1 cellular context compared by ENCODE assay signal in genomic region chr19:51036519-51036918, GRCh38.
A peak's percentile ranks its signal among the peaks of the same experiment; 100 is the strongest.
TF ChIP-seq lines count a peak whose summit lies in the region.

No MANE protein-coding gene starts in this region.

TF ChIP-seq in HepG2, 621 proteins besides CTCF, POLR2A, EP300 and RAD21:
- TF ChIP-seq, protein P1, sequence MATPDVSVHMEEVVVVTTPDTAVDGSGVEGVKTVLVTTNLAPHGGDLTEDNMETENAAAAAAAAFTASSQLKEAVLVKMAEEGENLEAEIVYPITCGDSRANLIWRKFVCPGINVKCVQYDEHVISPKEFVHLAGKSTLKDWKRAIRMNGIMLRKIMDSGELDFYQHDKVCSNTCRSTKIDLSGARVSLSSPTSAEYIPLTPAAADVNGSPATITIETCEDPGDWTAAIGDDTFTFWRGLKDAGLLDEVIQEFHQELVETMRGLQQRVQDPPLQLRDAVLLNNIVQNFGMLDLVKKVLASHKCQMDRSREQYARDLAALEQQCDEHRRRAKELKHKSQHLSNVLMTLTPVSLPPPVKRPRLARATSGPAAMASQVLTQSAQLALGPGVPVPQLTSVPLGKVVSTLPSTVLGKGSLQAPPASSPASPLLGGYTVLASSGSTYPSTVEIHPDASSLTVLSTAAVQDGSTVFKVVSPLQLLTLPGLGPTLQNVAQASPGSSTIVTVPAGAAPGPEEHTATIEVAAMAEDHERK (CRISPR knock-in tag; IDR thresholded peaks at IDR 0.05; ENCODE audit: low read depth) = no peak
- 0 out of 2 replicates have a peak, but pooled peaks have one; percentile 22 for TF ChIP-seq CREB1 (IDR thresholded peaks at IDR 0.05)
- no peak for TF ChIP-seq CREB1 (CRISPR knock-in tag; IDR thresholded peaks at IDR 0.05)
TF ChIP-seq in HepG2: peak in this region for 1.
